ENCODE assay signal across 1 cellular context in genomic region chr12:124939428-124940142, GRCh38.
TF ChIP-seq lines count a peak whose summit lies in the region.

No MANE protein-coding gene starts in this region.

TF ChIP-seq in K562, 482 proteins besides CTCF, POLR2A, EP300 and RAD21 (continued from another document and continues in another):
- TF ChIP-seq ZBTB40 (IDR thresholded peaks at IDR 0.05) = peak; percentile 95
- TF ChIP-seq ZBTB40 (CRISPR knock-in tag; IDR thresholded peaks at IDR 0.05) = no peak
- no peak for TF ChIP-seq CUX1 (CRISPR knock-in tag; IDR thresholded peaks at IDR 0.05)
- TF ChIP-seq HES1 (IDR thresholded peaks at IDR 0.05; ENCODE audit: low read depth) = peak; percentile 79
- 0 out of 2 replicates have a peak, but pooled peaks have one; percentile 15 for TF ChIP-seq ZHX1 (conservative IDR thresholded peaks at IDR 0.05; ENCODE audit: low read length)
- no peak for TF ChIP-seq IRF2 (CRISPR knock-in tag; IDR thresholded peaks at IDR 0.05)
- TF ChIP-seq DPF2 (IDR thresholded peaks at IDR 0.05) = no peak
- TF ChIP-seq GABPB2 (CRISPR knock-in tag; conservative IDR thresholded peaks at IDR 0.05) = 0 out of 2 replicates have a peak, but pooled peaks have one; percentile 67
- peak; percentile 14; the same call in 1 of the 2 replicates for TF ChIP-seq RHOXF2B (CRISPR knock-in tag; conservative IDR thresholded peaks at IDR 0.05)
- TF ChIP-seq CSDE1 (IDR thresholded peaks at IDR 0.05) = peak in 1 of 2 experiments; percentile 81; a peak in 1 of 4 replicates
- peak; percentile 85 for TF ChIP-seq SIRT6 (IDR thresholded peaks at IDR 0.05; ENCODE audit: low read depth, low read length)
- TF ChIP-seq ATF1 (CRISPR knock-in tag; IDR thresholded peaks at IDR 0.05) = no peak
- TF ChIP-seq ATF1 (tag; IDR thresholded peaks at IDR 0.05) = peak; percentile 76
- TF ChIP-seq SIN3A (IDR thresholded peaks at IDR 0.05; ENCODE audit: borderline replicate concordance in 2 of 2, control insufficient read depth in 1 of 2, low read depth in 2 of 2, low read length in 2 of 2) = peak; percentile 27 to 56; a peak in 1 of 4 replicates
- peak; percentile 83 for TF ChIP-seq E2F3 (CRISPR knock-in tag; IDR thresholded peaks at IDR 0.05)
- peak; percentile 39 for TF ChIP-seq POLR3G (IDR thresholded peaks at IDR 0.05; ENCODE audit: extremely low read depth, insufficient read length, insufficient replicate concordance)
- TF ChIP-seq ID3 (CRISPR knock-in tag; IDR thresholded peaks at IDR 0.05) = no peak
- TF ChIP-seq ID3 (tag; IDR thresholded peaks at IDR 0.05) = peak; percentile 77
- no peak for TF ChIP-seq ZNF174 (CRISPR knock-in tag; IDR thresholded peaks at IDR 0.05)
- TF ChIP-seq MECOM (CRISPR knock-in tag; IDR thresholded peaks at IDR 0.05) = peak; percentile 88
- TF ChIP-seq MEF2A (IDR thresholded peaks at IDR 0.05; ENCODE audit: control insufficient read depth, low read depth, low read length) = 0 out of 2 replicates have a peak, but pooled peaks have one; percentile 20
- TF ChIP-seq FOXK1 (CRISPR knock-in tag; IDR thresholded peaks at IDR 0.05; ENCODE audit: borderline replicate concordance) = no peak
- peak; percentile 65 for TF ChIP-seq ETV1 (tag; conservative IDR thresholded peaks at IDR 0.05; ENCODE audit: low read depth)
- TF ChIP-seq KDM4B (IDR thresholded peaks at IDR 0.05; ENCODE audit: borderline replicate concordance in 2 of 2, low read depth in 1 of 2) = peak in 1 of 2 experiments; percentile 54; a peak in 1 of 4 replicates
- no peak for TF ChIP-seq ZBTB26 (CRISPR knock-in tag; IDR thresholded peaks at IDR 0.05)
- peak; percentile 99 for TF ChIP-seq ZSCAN29 (IDR thresholded peaks at IDR 0.05)
- no peak; the same call in 1 of the 2 replicates for TF ChIP-seq ZNF830 (CRISPR knock-in tag; IDR thresholded peaks at IDR 0.05)
- peak; percentile 98 for TF ChIP-seq ZNF592 (IDR thresholded peaks at IDR 0.05)
- TF ChIP-seq HBP1 (CRISPR knock-in tag; IDR thresholded peaks at IDR 0.05) = peak; percentile 59; the same call in 1 of the 2 replicates
- TF ChIP-seq MCM7 (IDR thresholded peaks at IDR 0.05) = no peak
